ENCODE assay signal across 1 cellular context in the genomic region with DNA sequence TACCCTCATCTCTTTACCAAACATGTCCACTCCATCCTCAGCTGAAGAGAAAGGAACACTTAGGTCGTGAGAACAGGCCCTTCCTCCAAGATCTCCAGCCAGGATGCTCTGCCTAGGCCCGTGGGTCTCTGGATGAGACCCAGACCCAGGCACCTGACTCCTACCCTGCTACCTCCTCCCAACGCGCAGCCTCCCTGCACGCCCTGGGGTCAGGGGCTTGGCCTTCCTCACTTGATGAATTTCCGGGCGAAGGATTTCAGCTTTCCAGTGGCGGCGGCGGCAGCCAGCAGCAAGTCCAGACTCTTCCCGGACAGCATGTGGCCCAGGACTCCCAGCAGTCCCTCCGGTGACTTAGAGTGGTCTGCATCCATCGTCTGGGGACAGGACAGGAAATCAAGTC.
TF ChIP-seq lines count a peak whose summit lies in the region.

No MANE protein-coding gene starts in this region.

TF ChIP-seq in WTC11, 78 proteins besides CTCF, POLR2A, EP300 and RAD21 (continued from another document):
- TF ChIP-seq, protein P1, sequence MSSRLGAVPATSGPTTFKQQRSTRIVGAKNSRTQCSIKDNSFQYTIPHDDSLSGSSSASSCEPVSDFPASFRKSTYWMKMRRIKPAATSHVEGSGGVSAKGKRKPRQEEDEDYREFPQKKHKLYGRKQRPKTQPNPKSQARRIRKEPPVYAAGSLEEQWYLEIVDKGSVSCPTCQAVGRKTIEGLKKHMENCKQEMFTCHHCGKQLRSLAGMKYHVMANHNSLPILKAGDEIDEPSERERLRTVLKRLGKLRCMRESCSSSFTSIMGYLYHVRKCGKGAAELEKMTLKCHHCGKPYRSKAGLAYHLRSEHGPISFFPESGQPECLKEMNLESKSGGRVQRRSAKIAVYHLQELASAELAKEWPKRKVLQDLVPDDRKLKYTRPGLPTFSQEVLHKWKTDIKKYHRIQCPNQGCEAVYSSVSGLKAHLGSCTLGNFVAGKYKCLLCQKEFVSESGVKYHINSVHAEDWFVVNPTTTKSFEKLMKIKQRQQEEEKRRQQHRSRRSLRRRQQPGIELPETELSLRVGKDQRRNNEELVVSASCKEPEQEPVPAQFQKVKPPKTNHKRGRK (CRISPR knock-in tag; IDR thresholded peaks at IDR 0.05; ENCODE audit: borderline replicate concordance): no peak
- TF ChIP-seq JAZF1 (CRISPR knock-in tag; IDR thresholded peaks at IDR 0.05) (no peak), ZNF232 (CRISPR knock-in tag; IDR thresholded peaks at IDR 0.05) (no peak), GRHL2 (CRISPR knock-in tag; IDR thresholded peaks at IDR 0.05; ENCODE audit: insufficient replicate concordance, severe bottlenecking) (no peak), HMGA2 (CRISPR knock-in tag; IDR thresholded peaks at IDR 0.05) (no peak)
- TF ChIP-seq, protein P2, sequence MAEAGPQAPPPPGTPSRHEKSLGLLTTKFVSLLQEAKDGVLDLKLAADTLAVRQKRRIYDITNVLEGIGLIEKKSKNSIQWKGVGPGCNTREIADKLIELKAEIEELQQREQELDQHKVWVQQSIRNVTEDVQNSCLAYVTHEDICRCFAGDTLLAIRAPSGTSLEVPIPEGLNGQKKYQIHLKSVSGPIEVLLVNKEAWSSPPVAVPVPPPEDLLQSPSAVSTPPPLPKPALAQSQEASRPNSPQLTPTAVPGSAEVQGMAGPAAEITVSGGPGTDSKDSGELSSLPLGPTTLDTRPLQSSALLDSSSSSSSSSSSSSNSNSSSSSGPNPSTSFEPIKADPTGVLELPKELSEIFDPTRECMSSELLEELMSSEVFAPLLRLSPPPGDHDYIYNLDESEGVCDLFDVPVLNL (CRISPR knock-in tag; IDR thresholded peaks at IDR 0.05; ENCODE audit: borderline replicate concordance, low read depth): no peak
